In the genomic region with DNA sequence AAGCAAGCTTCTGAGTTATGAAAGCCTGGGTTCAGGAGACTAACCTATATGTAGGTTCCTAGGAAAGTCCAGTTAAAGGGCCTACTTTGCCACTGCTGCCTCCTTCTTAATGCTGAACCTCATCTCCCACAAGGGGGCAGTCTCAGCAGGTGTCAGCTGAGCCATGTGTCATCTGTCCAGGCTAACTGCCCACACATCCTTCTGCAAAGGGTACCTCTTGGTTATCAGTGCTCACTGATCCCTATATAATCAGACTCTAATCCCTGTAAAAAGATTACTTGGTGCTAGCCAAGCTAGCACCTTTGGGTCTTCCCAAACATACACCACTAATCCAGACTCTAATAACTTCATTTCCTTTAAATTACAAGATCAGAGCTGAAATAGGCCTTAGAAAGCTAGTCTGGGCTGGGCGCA, we compare ENCODE assay signal across 1 cellular context.
A peak's percentile ranks its signal among the peaks of the same experiment; 100 is the strongest.
TF ChIP-seq lines count a peak whose summit lies in the region.

No MANE protein-coding gene starts in this region.

TF ChIP-seq in K562, 482 proteins besides CTCF, POLR2A, EP300 and RAD21 (continued from another document):
- TF ChIP-seq, protein P1, sequence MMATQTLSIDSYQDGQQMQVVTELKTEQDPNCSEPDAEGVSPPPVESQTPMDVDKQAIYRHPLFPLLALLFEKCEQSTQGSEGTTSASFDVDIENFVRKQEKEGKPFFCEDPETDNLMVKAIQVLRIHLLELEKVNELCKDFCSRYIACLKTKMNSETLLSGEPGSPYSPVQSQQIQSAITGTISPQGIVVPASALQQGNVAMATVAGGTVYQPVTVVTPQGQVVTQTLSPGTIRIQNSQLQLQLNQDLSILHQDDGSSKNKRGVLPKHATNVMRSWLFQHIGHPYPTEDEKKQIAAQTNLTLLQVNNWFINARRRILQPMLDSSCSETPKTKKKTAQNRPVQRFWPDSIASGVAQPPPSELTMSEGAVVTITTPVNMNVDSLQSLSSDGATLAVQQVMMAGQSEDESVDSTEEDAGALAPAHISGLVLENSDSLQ (IDR thresholded peaks at IDR 0.05): peak; percentile 65
- TF ChIP-seq HDGF (IDR thresholded peaks at IDR 0.05): no peak
- TF ChIP-seq PCBP2 (IDR thresholded peaks at IDR 0.05; ENCODE audit: low read depth, low read length, poor library complexity, severe bottlenecking): no peak
- TF ChIP-seq JUN (IDR thresholded peaks at IDR 0.05; ENCODE audit: borderline replicate concordance, low read depth, low read length): peak; percentile 62; the same call in 1 of the 2 replicates
- peak; percentile 73; the same call in 1 of the 2 replicates for TF ChIP-seq JUN (CRISPR knock-in tag; IDR thresholded peaks at IDR 0.05; ENCODE audit: borderline replicate concordance)
- peak; percentile 74 for TF ChIP-seq DACH1 (IDR thresholded peaks at IDR 0.05; ENCODE audit: partially characterized antibody)
- TF ChIP-seq ZNF445 (CRISPR knock-in tag; IDR thresholded peaks at IDR 0.05; ENCODE audit: low read depth): no peak
- TF ChIP-seq, protein P2, sequence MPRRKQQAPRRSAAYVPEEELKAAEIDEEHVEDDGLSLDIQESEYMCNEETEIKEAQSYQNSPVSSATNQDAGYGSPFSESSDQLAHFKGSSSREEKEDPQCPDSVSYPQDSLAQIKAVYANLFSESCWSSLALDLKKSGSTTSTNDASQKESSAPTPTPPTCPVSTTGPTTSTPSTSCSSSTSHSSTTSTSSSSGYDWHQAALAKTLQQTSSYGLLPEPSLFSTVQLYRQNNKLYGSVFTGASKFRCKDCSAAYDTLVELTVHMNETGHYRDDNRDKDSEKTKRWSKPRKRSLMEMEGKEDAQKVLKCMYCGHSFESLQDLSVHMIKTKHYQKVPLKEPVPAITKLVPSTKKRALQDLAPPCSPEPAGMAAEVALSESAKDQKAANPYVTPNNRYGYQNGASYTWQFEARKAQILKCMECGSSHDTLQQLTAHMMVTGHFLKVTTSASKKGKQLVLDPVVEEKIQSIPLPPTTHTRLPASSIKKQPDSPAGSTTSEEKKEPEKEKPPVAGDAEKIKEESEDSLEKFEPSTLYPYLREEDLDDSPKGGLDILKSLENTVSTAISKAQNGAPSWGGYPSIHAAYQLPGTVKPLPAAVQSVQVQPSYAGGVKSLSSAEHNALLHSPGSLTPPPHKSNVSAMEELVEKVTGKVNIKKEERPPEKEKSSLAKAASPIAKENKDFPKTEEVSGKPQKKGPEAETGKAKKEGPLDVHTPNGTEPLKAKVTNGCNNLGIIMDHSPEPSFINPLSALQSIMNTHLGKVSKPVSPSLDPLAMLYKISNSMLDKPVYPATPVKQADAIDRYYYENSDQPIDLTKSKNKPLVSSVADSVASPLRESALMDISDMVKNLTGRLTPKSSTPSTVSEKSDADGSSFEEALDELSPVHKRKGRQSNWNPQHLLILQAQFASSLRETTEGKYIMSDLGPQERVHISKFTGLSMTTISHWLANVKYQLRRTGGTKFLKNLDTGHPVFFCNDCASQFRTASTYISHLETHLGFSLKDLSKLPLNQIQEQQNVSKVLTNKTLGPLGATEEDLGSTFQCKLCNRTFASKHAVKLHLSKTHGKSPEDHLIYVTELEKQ (CRISPR knock-in tag; IDR thresholded peaks at IDR 0.05): no peak
- TF ChIP-seq KLF16 (IDR thresholded peaks at IDR 0.05): 0 out of 2 replicates have a peak, but pooled peaks have one; percentile 30
- no peak for TF ChIP-seq ATF1 (CRISPR knock-in tag; IDR thresholded peaks at IDR 0.05)
- TF ChIP-seq ATF1 (tag; IDR thresholded peaks at IDR 0.05): peak; percentile 23; the same call in 1 of the 2 replicates
- TF ChIP-seq ATF7 (IDR thresholded peaks at IDR 0.05): 0 out of 2 replicates have a peak, but pooled peaks have one; percentile 28
- TF ChIP-seq, protein P3, sequence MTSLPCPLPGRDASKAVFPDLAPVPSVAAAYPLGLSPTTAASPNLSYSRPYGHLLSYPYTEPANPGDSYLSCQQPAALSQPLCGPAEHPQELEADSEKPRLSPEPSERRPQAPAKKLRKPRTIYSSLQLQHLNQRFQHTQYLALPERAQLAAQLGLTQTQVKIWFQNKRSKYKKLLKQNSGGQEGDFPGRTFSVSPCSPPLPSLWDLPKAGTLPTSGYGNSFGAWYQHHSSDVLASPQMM (CRISPR knock-in tag; IDR thresholded peaks at IDR 0.05): no peak
- 0 out of 2 replicates have a peak, but pooled peaks have one; percentile 51 for TF ChIP-seq ZKSCAN1 (IDR thresholded peaks at IDR 0.05; ENCODE audit: low read depth, low read length)
- peak in 1 of 2 experiments; percentile 17; a peak in 1 of 4 replicates for TF ChIP-seq TEAD1 (CRISPR knock-in tag; IDR thresholded peaks at IDR 0.05)
- peak; percentile 35; the same call in 1 of the 2 replicates for TF ChIP-seq CBFA2T3 (IDR thresholded peaks at IDR 0.05)
- TF ChIP-seq, protein P4, sequence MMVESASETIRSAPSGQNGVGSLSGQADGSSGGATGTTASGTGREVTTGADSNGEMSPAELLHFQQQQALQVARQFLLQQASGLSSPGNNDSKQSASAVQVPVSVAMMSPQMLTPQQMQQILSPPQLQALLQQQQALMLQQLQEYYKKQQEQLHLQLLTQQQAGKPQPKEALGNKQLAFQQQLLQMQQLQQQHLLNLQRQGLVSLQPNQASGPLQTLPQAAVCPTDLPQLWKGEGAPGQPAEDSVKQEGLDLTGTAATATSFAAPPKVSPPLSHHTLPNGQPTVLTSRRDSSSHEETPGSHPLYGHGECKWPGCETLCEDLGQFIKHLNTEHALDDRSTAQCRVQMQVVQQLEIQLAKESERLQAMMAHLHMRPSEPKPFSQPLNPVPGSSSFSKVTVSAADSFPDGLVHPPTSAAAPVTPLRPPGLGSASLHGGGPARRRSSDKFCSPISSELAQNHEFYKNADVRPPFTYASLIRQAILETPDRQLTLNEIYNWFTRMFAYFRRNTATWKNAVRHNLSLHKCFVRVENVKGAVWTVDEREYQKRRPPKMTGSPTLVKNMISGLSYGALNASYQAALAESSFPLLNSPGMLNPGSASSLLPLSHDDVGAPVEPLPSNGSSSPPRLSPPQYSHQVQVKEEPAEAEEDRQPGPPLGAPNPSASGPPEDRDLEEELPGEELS (CRISPR knock-in tag; IDR thresholded peaks at IDR 0.05; ENCODE audit: borderline replicate concordance): no peak
- 0 out of 2 replicates have a peak, but pooled peaks have one; percentile 18 for TF ChIP-seq MEF2A (IDR thresholded peaks at IDR 0.05; ENCODE audit: control insufficient read depth, low read depth, low read length)
- TF ChIP-seq, protein P5, sequence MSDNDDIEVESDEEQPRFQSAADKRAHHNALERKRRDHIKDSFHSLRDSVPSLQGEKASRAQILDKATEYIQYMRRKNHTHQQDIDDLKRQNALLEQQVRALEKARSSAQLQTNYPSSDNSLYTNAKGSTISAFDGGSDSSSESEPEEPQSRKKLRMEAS (CRISPR knock-in tag; IDR thresholded peaks at IDR 0.05): peak; percentile 71
- TF ChIP-seq ZFP30 (CRISPR knock-in tag; IDR thresholded peaks at IDR 0.05; ENCODE audit: borderline replicate concordance): no peak
- peak; percentile 90 for TF ChIP-seq MYC (IDR thresholded peaks at IDR 0.05; ENCODE audit: low read depth, low read length)
- TF ChIP-seq MYC (CRISPR knock-in tag; IDR thresholded peaks at IDR 0.05; ENCODE audit: borderline replicate concordance, low read depth): no peak
- no peak for TF ChIP-seq BCL6 (CRISPR knock-in tag; IDR thresholded peaks at IDR 0.05)
- TF ChIP-seq FOXK2 (conservative IDR thresholded peaks at IDR 0.05 in 1 of 2, IDR thresholded peaks at IDR 0.05 in 1 of 2; ENCODE audit: low read depth in 2 of 2): 0 out of 4 replicates have a peak, but pooled peaks of 1 of the 2 experiments have one; percentile 22
- 0 out of 2 replicates have a peak, but pooled peaks have one; percentile 53 for TF ChIP-seq RB1 (IDR thresholded peaks at IDR 0.05; ENCODE audit: low read depth)
- TF ChIP-seq GABPB1 (CRISPR knock-in tag; IDR thresholded peaks at IDR 0.05): 0 out of 2 replicates have a peak, but pooled peaks have one; percentile 35
- TF ChIP-seq, protein P6, sequence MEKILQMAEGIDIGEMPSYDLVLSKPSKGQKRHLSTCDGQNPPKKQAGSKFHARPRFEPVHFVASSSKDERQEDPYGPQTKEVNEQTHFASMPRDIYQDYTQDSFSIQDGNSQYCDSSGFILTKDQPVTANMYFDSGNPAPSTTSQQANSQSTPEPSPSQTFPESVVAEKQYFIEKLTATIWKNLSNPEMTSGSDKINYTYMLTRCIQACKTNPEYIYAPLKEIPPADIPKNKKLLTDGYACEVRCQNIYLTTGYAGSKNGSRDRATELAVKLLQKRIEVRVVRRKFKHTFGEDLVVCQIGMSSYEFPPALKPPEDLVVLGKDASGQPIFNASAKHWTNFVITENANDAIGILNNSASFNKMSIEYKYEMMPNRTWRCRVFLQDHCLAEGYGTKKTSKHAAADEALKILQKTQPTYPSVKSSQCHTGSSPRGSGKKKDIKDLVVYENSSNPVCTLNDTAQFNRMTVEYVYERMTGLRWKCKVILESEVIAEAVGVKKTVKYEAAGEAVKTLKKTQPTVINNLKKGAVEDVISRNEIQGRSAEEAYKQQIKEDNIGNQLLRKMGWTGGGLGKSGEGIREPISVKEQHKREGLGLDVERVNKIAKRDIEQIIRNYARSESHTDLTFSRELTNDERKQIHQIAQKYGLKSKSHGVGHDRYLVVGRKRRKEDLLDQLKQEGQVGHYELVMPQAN (IDR thresholded peaks at IDR 0.05; ENCODE audit: borderline replicate concordance): peak; percentile 49; the same call in 1 of the 2 replicates
- peak; percentile 69 for TF ChIP-seq L3MBTL2 (IDR thresholded peaks at IDR 0.05)
TF ChIP-seq in K562: peak in this region for 70.
